ENCODE assay signal across 8 cellular contexts in the genomic region with DNA sequence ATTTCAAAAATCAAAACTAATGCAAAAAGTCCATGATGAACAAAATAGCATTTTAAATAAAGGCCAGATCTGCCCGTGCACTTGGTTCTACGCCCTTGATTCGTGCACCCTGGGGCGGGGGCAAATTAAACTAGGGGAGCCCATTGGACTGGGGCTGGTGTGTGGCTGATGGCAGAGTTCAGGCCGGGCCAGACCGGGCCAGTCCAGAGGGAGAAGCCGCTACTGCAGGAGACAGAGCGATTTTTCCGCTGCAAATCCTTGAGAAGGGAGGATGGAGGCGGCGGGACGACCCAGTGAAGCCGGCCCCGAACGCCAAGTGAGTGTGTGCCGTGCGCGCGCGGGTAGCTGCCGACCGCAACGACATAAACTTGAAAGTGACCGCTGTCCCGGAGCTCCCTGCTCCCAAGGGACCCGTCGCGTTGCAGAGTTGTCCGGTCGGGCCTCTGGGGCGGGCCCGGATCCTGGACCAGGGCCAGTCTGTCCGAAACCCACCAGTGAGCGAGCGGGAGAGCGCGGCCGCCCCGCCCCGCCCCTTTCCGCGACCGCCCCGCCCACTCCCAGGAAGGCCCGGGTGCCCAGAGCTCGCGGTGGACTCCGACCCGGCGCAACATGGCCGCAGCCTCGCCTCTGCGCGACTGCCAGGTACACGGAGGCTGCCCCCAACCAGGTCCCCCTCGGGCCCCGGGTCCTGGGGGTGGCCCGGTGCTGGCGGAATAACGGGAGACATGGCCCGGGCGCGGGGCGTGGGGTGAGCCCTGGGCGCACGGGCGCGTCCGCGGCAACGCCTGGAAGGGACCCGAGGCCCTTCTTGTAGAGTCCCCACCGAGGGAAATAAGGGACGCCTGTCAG. TPM values are rescaled to one million over a fixed set of nuclear protein-coding genes. Genes with fewer than 3 reads are reported as not detected.
DNase-seq lines count a peak whose midpoint lies in the region; ATAC-seq, FAIRE-seq and TF ChIP-seq lines count a peak whose summit lies in the region.

A gene (plus strand): TSS at position 578 of the 849 bp plus-strand sequence. CDS start 32 bp downstream, at position 610.

- no peaks in the 10 kb centered on the region for H3K9me1 ChIP-seq in endothelial cell of umbilical vein (replicated peaks; ENCODE audit: control insufficient read depth, extremely low read depth, insufficient read depth, low read length)

- H3K79me2 ChIP-seq in endothelial cell of umbilical vein (ENCODE audit: control insufficient read depth, insufficient read depth, low read length) = peaks cover 9% of the 10 kb centered on the region

- H3K9me3 ChIP-seq in NT2/D1 (ENCODE audit: insufficient read depth, low read length) = peaks cover 24% of the 10 kb centered on the region; the same call in 1 of the 2 replicates
- H3K9me3 ChIP-seq in endothelial cell of umbilical vein (replicated peaks; ENCODE audit: control insufficient read depth, insufficient read depth, low read length) = no peaks in the 10 kb centered on the region

- ATAC-seq in HG03039 (IDR thresholded peaks at IDR 0.05; ENCODE audit: unreplicated experiment) = peak; percentile 51

- peak within 1 kb of the TSS; percentile 76 for H3K4me2 ChIP-seq in endothelial cell of umbilical vein (ENCODE audit: insufficient read depth, low read length)

- H3K27me3 ChIP-seq in NT2/D1 (ENCODE audit: insufficient read depth, insufficient read length) (peaks cover 28% of the 10 kb centered on the region), endothelial cell of umbilical vein (ENCODE audit: control insufficient read depth in 2 of 2, insufficient read depth in 2 of 2, low read length in 2 of 2) (peaks cover 0 to 3% of the 10 kb centered on the region in 2 experiments)

- no peak within 1 kb of the TSS for H3K27ac ChIP-seq in endothelial cell of umbilical vein (ENCODE audit: insufficient read depth, low read depth, low read length)

- H3K4me3 ChIP-seq in NT2/D1 (ENCODE audit: insufficient read length, low read depth) (peak within 1 kb of the TSS; percentile 67), endothelial cell of umbilical vein (replicated peaks in 1 of 3; ENCODE audit: insufficient read depth in 1 of 3, low read depth in 1 of 3, low read length in 3 of 3) (peak within 1 kb of the TSS; percentile 47 to 76 (median 60))

- POLR2A ChIA-PET in endothelial cell of umbilical vein (lab: Charles Lee) = interaction anchor here (0.6 to 1.3 kb wide), 4 partner anchors 15 to 179 kb away, joined by 3 to 6 read pairs (median 3); a partner anchor contains a TSS

- BruUV-seq in endothelial cell of umbilical vein (replicated peaks; lab: Mats Ljungman, UMichigan) = TSS peak; percentile 32

- no peaks in the 10 kb centered on the region for H4K20me1 ChIP-seq in endothelial cell of umbilical vein (replicated peaks; ENCODE audit: control insufficient read depth, extremely low read depth, insufficient read depth, low read length)

- H3K4me1 ChIP-seq in NT2/D1 (ENCODE audit: insufficient read depth, insufficient read length) (peaks cover 2% of the 10 kb centered on the region), endothelial cell of umbilical vein (ENCODE audit: control insufficient read depth, extremely low read depth, insufficient read depth, low read length) (peaks cover 20% of the 10 kb centered on the region)

- dilution Hi-C loops in endothelial cell of umbilical vein (cut with MboI; ENCODE audit: extremely low pct_ligation_motif_present, low sequenced_read_pairs) = no loop called here

- DNase-seq in NCI-H524 (lab: John Stamatoyannopoulos, UW) (peak; percentile 47 to 58), NCI-H524 treated with DMSO at 0.1 percent for 48 hours (lab: John Stamatoyannopoulos, UW) (no peak), NT2/D1 (ENCODE audit: low read depth, low spot score) (peak; percentile 25), activated T-cell treated with anti-CD3 and anti-CD28 coated beads for 48 hours (ENCODE audit: low read depth) (peak; percentile 26), endothelial cell of umbilical vein (ENCODE audit: low read depth, low spot score) (peak; percentile 81), mesenteric fat pad (ENCODE audit: low spot score) (peak; percentile 95)
- DNase-seq in stimulated activated naive CD4-positive, alpha-beta T cell treated with Interleukin-2 at 50 U/mL for 16 hours (lab: John Stamatoyannopoulos, UW) = peak; percentile 29

- CTCF ChIA-PET in endothelial cell of umbilical vein (lab: Charles Lee) = interaction anchor here (0.7 to 1.6 kb wide), 9 partner anchors 12 to 434 kb away, joined by 3 to 5 read pairs (median 4); a partner anchor contains a TSS

- peak; percentile 49 for TF ChIP-seq POLR2A in endothelial cell of umbilical vein (IDR thresholded peaks at IDR 0.05; ENCODE audit: low read depth, low read length)

- H3K9ac ChIP-seq in NT2/D1 (ENCODE audit: insufficient read length, low read depth) (peak within 1 kb of the TSS; percentile 72), endothelial cell of umbilical vein (replicated peaks; ENCODE audit: extremely low read depth, insufficient read depth, low read length) (peak within 1 kb of the TSS; percentile 37)

- peak within 1 kb of the TSS; percentile 97 for H2AFZ ChIP-seq in endothelial cell of umbilical vein (ENCODE audit: low read depth, low read length)

- intact Hi-C loops in endothelial cell of umbilical vein (cut with micrococcal nuclease) = loop anchor here (1.0 to 5.0 kb wide), 3 partner anchors 17 to 270 kb away; a partner anchor contains a TSS

- TF ChIP-seq CTCF in endothelial cell of umbilical vein (IDR thresholded peaks at IDR 0.05; ENCODE audit: extremely low read depth in 1 of 2, insufficient read depth in 1 of 2, low read depth in 1 of 2, low read length in 2 of 2) = no peak

- FAIRE-seq in endothelial cell of umbilical vein (lab: Jason Lieb, UNC) = peak; percentile 95

- peaks cover 15% of the 10 kb centered on the region for H3K36me3 ChIP-seq in NT2/D1 (ENCODE audit: insufficient read depth, insufficient read length, low read length)
- peaks cover 0 to 5% of the 10 kb centered on the region in 2 experiments for H3K36me3 ChIP-seq in endothelial cell of umbilical vein (ENCODE audit: control insufficient read depth in 2 of 2, extremely low read depth in 1 of 2, insufficient read depth in 2 of 2, low read length in 2 of 2)

TF ChIP-seq in endothelial cell of umbilical vein, 7 proteins besides CTCF, POLR2A, EP300 and RAD21:
- no peak for TF ChIP-seq JUN (IDR thresholded peaks at IDR 0.05; ENCODE audit: borderline replicate concordance, insufficient read depth, insufficient read length, low read depth)
- TF ChIP-seq POLR2AphosphoS5 (IDR thresholded peaks at IDR 0.05; ENCODE audit: insufficient read depth, low read depth, low read length) = peak; percentile 81

RNA-seq across cellular contexts. Expression of the gene that starts here (rescaled TPM):
- total RNA-seq in endothelial cell of umbilical vein = 33.1 and 39.7 TPM in 2 replicates
- polyA plus RNA-seq in endothelial cell of umbilical vein = 31.6 and 33.5 TPM in 2 replicates
- polyA plus RNA-seq in endothelial cell of umbilical vein (2011; cell fraction: cytosol; rRNA removed) = 22.8 and 24.9 TPM in 2 replicates
- 72.1 and 85.3 TPM in 2 replicates for polyA plus RNA-seq in endothelial cell of umbilical vein (2011; cell fraction: nucleus; rRNA removed)
- 14.4 and 16.5 TPM in 2 replicates for polyA plus RNA-seq in endothelial cell of umbilical vein (2012)
- 30.5 and 33.4 TPM in 2 replicates for polyA minus RNA-seq in endothelial cell of umbilical vein
- 50.4 TPM for polyA minus RNA-seq in endothelial cell of umbilical vein (2011; cell fraction: cytosol; rRNA and poly(A)+ RNA removed)
- 21.8 and 30.4 TPM in 2 replicates for polyA minus RNA-seq in endothelial cell of umbilical vein (2011; cell fraction: nucleus; rRNA and poly(A)+ RNA removed)
- 39.4 TPM for total RNA-seq in mesenteric fat pad
